Comparison of ENCODE assay signal across 2 cellular contexts in genomic region chr1:213409208-213409631, GRCh38.
TF ChIP-seq lines count a peak whose summit lies in the region.

No MANE protein-coding gene starts in this region.

TF ChIP-seq in HEK293T, 16 proteins besides CTCF, POLR2A, EP300 and RAD21 (continued from another document):
- TF ChIP-seq ELF4 (IDR thresholded peaks at IDR 0.05) = peak; percentile 47; the same call in 1 of the 2 replicates
- TF ChIP-seq FOXA1 (IDR thresholded peaks at IDR 0.05) = no peak

TF ChIP-seq in K562, 482 proteins besides CTCF, POLR2A, EP300 and RAD21 (continues in another document):
- TF ChIP-seq TRIM25 (IDR thresholded peaks at IDR 0.05; ENCODE audit: borderline replicate concordance) (no peak), MAZ (CRISPR knock-in tag; conservative IDR thresholded peaks at IDR 0.05 in 1 of 2, IDR thresholded peaks at IDR 0.05 in 1 of 2) (0 out of 4 replicates have a peak, but pooled peaks of 1 of the 2 experiments have one; percentile 38), ZNF717 (CRISPR knock-in tag; IDR thresholded peaks at IDR 0.05) (no peak), ETV6 (IDR thresholded peaks at IDR 0.05; ENCODE audit: borderline replicate concordance in 1 of 2, low read depth in 2 of 2, low read length in 1 of 2) (no peak), ETV6 (CRISPR knock-in tag; IDR thresholded peaks at IDR 0.05; ENCODE audit: borderline replicate concordance) (no peak), ZBTB49 (CRISPR knock-in tag; IDR thresholded peaks at IDR 0.05; ENCODE audit: borderline replicate concordance) (no peak), ZNF280B (CRISPR knock-in tag; IDR thresholded peaks at IDR 0.05) (no peak), HMGXB4 (CRISPR knock-in tag; IDR thresholded peaks at IDR 0.05) (no peak), ZNF431 (CRISPR knock-in tag; IDR thresholded peaks at IDR 0.05) (no peak), STAT6 (CRISPR knock-in tag; IDR thresholded peaks at IDR 0.05) (no peak), ZNF253 (CRISPR knock-in tag; conservative IDR thresholded peaks at IDR 0.05) (no peak), PHB2 (IDR thresholded peaks at IDR 0.05; ENCODE audit: low read depth) (no peak), STAT5B (CRISPR knock-in tag; IDR thresholded peaks at IDR 0.05) (no peak), ZNF75A (CRISPR knock-in tag; IDR thresholded peaks at IDR 0.05) (no peak), ZBTB40 (IDR thresholded peaks at IDR 0.05) (peak; percentile 86), ZBTB40 (CRISPR knock-in tag; IDR thresholded peaks at IDR 0.05) (no peak), KAT2B (IDR thresholded peaks at IDR 0.05; ENCODE audit: low read depth, low read length) (no peak), ZNF133 (CRISPR knock-in tag; IDR thresholded peaks at IDR 0.05) (no peak), GATA2 (CRISPR knock-in tag; IDR thresholded peaks at IDR 0.05) (no peak), CHAMP1 (IDR thresholded peaks at IDR 0.05) (no peak), ASH1L (IDR thresholded peaks at IDR 0.05; ENCODE audit: borderline replicate concordance, low read depth, partially characterized antibody) (peak; percentile 30), ZNF436 (CRISPR knock-in tag; IDR thresholded peaks at IDR 0.05) (no peak), ZNF408 (CRISPR knock-in tag; IDR thresholded peaks at IDR 0.05; ENCODE audit: low read depth) (no peak), KDM2B (CRISPR knock-in tag; IDR thresholded peaks at IDR 0.05) (no peak), SRSF3 (IDR thresholded peaks at IDR 0.05; ENCODE audit: insufficient read depth, low read length) (no peak), E2F5 (CRISPR knock-in tag; IDR thresholded peaks at IDR 0.05) (no peak), MYNN (IDR thresholded peaks at IDR 0.05) (no peak), MYNN (CRISPR knock-in tag; IDR thresholded peaks at IDR 0.05) (no peak), PCBP2 (IDR thresholded peaks at IDR 0.05; ENCODE audit: low read depth, low read length, poor library complexity, severe bottlenecking) (no peak), SMAD3 (CRISPR knock-in tag; conservative IDR thresholded peaks at IDR 0.05) (no peak), DDX20 (tag; IDR thresholded peaks at IDR 0.05; ENCODE audit: low read depth) (no peak), THRB (CRISPR knock-in tag; conservative IDR thresholded peaks at IDR 0.05) (0 out of 2 replicates have a peak, but pooled peaks have one; percentile 31)
